24 cellular contexts compared by ENCODE assay signal in genomic region chr16:61730997-61731396, GRCh38.
"Had no signal": no experiment of that assay in that cellular context is flagged by ENCODE, and none has a peak within 500 bp of the region (broad histone marks: within the 10 kb centered on the region; RNA-seq: fewer than 3 reads in every experiment).

No MANE protein-coding gene starts in this region.

- H3K27me3 ChIP-seq: ascending aorta, body of pancreas had no signal

- ATAC-seq: activated CD8-positive, alpha-beta T cell treated with anti-CD3 and anti-CD28 coated beads, Interleukin-2, amount 10 ng/mL, durations not matched to agents 7 days and 5 days; activated naive CD4-positive, alpha-beta T cell treated with anti-CD3 and anti-CD28 coated beads, Interleukin-2, amount 50 U/mL, for 72 hours; activated naive CD8-positive, alpha-beta T cell treated with anti-CD3 and anti-CD28 coated beads, Interleukin-2, amount 50 U/mL, for 24 hours; body of pancreas; PC-3 had no signal

- H3K4me1 ChIP-seq: ascending aorta, body of pancreas had no signal

- H3K36me3 ChIP-seq: ascending aorta had no signal

- H3K4me3 ChIP-seq: ascending aorta, body of pancreas had no signal

- DNase-seq: activated CD4-positive, alpha-beta T cell treated with anti-CD3 and anti-CD28 coated beads for 48 hours; activated CD4-positive, alpha-beta T cell treated with anti-CD3 and anti-CD28 coated beads, Interleukin-2, amount 50 U/mL, for 4 hours; activated CD4-positive, CD25-positive, alpha-beta regulatory T cell treated with anti-CD3 and anti-CD28 coated beads, Interleukin-2, amount 50 U/mL, for 72 hours; activated CD8-positive, alpha-beta memory T cell treated with anti-CD3 and anti-CD28 coated beads, Interleukin-2, amount 50 U/mL, for 48 hours; activated CD8-positive, alpha-beta T cell treated with anti-CD3 and anti-CD28 coated beads, Interleukin-2, amount 10 ng/mL, durations not matched to agents 7 days and 5 days; activated effector memory CD4-positive, alpha-beta T cell treated with Interleukin-2 at 50 U/mL for 16 hours; activated naive CD4-positive, alpha-beta T cell; activated naive CD8-positive, alpha-beta T cell treated with anti-CD3 and anti-CD28 coated beads, Interleukin-2, amount 50 U/mL, for 24 hours; activated T-cell treated with anti-CD3 and anti-CD28 coated beads, Interleukin-2, amount 50 U/mL, for 24 hours; amniotic stem cell; body of pancreas; central memory CD4-positive, alpha-beta T cell; KBM-7; NCI-H1092; NCI-H1417 treated with DMSO at 0.1 percent for 48 hours; NCI-H1694; NCI-H2029; NCI-H2107; NCI-H345; NCI-H510A; PC-3; SHP77 treated with DMSO at 0.1 percent for 48 hours had no signal

- H3K27ac ChIP-seq: ascending aorta, body of pancreas had no signal

- H3K9me3 ChIP-seq: ascending aorta, body of pancreas had no signal
